1 cellular context compared by ENCODE assay signal in the genomic region with DNA sequence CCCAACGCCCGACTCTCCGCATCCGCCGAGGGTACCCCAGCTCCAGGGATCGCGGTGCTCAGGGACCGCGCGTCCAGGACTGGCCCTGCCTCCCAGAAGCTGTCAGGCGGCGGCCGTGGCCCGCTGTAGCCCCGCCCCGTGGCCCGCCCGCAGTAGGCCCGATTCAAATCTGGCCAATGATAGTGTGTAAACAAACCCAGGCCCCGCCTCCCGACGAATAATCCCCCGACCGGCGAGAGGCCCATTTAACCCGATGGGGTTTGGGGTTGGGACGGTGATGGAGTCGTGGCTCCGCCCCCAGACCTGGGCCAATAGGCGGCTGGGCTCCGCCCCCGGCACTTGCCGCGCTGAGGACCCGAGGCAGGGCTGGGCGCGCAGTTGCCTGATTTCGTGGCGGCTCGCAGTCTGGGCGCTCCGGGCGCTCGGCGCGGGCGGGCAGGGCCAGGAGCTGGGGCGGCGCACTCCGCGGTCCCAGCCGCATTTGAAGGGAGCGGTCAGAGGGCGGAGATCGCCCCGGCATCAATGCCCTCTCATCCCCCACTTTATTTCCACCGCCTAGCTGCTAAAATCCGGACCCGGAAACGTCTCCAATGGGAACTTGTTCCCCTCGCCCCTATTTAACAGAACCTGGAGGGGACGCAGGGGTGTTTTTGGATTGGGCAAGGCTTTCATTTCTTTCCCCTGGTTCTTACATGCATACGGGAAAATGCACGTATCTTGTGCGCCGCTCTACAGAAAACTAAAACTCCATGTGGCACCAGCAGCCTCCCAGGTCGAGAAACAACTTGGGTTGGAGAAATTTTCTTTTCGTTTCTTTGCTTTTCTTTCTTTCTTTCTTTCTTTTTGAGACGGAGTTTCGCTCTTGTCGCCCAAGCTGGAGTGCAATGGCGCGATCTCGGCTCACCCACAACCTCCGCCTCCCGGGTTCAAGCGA.
TF ChIP-seq lines count a peak whose summit lies in the region.

No MANE protein-coding gene starts in this region.

TF ChIP-seq in HEK293, 187 proteins besides CTCF, POLR2A, EP300 and RAD21 (continued from another document and continues in another):
- TF ChIP-seq, protein P1, sequence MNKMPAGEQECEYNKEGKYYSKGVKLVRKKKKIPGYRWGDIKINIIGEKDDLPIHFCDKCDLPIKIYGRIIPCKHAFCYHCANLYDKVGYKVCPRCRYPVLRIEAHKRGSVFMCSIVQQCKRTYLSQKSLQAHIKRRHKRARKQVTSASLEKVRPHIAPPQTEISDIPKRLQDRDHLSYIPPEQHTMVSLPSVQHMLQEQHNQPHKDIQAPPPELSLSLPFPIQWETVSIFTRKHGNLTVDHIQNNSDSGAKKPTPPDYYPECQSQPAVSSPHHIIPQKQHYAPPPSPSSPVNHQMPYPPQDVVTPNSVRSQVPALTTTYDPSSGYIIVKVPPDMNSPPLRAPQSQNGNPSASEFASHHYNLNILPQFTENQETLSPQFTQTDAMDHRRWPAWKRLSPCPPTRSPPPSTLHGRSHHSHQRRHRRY (tag by site-specific recombination; IDR thresholded peaks at IDR 0.05), result no peak
- TF ChIP-seq GLI2 (tag by site-specific recombination; IDR thresholded peaks at IDR 0.05; ENCODE audit: borderline replicate concordance, low read depth), result no peak
- TF ChIP-seq, protein P2, sequence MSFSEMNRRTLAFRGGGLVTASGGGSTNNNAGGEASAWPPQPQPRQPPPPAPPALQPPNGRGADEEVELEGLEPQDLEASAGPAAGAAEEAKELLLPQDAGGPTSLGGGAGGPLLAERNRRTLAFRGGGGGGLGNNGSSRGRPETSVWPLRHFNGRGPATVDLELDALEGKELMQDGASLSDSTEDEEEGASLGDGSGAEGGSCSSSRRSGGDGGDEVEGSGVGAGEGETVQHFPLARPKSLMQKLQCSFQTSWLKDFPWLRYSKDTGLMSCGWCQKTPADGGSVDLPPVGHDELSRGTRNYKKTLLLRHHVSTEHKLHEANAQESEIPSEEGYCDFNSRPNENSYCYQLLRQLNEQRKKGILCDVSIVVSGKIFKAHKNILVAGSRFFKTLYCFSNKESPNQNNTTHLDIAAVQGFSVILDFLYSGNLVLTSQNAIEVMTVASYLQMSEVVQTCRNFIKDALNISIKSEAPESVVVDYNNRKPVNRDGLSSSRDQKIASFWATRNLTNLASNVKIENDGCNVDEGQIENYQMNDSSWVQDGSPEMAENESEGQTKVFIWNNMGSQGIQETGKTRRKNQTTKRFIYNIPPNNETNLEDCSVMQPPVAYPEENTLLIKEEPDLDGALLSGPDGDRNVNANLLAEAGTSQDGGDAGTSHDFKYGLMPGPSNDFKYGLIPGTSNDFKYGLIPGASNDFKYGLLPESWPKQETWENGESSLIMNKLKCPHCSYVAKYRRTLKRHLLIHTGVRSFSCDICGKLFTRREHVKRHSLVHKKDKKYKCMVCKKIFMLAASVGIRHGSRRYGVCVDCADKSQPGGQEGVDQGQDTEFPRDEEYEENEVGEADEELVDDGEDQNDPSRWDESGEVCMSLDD (tag by site-specific recombination; IDR thresholded peaks at IDR 0.05), result peak; percentile 66; the same call in 1 of the 2 replicates
- TF ChIP-seq ZNF596 (tag by site-specific recombination; IDR thresholded peaks at IDR 0.05), result peak; percentile 10; the same call in 1 of the 2 replicates
- no peak for TF ChIP-seq ZNF837 (tag by site-specific recombination; IDR thresholded peaks at IDR 0.05)
- TF ChIP-seq ZNF398 (tag by site-specific recombination; IDR thresholded peaks at IDR 0.05), result peak; percentile 69
- no peak for TF ChIP-seq ZNF701 (tag by site-specific recombination; IDR thresholded peaks at IDR 0.05)
- TF ChIP-seq ZBTB6 (tag by site-specific recombination; IDR thresholded peaks at IDR 0.05), result peak; percentile 38; the same call in 1 of the 2 replicates
- TF ChIP-seq, protein P3, sequence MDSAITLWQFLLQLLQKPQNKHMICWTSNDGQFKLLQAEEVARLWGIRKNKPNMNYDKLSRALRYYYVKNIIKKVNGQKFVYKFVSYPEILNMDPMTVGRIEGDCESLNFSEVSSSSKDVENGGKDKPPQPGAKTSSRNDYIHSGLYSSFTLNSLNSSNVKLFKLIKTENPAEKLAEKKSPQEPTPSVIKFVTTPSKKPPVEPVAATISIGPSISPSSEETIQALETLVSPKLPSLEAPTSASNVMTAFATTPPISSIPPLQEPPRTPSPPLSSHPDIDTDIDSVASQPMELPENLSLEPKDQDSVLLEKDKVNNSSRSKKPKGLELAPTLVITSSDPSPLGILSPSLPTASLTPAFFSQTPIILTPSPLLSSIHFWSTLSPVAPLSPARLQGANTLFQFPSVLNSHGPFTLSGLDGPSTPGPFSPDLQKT (IDR thresholded peaks at IDR 0.05; ENCODE audit: borderline replicate concordance, low read depth, low read length), result no peak
- no peak for TF ChIP-seq ZNF639 (tag by site-specific recombination; IDR thresholded peaks at IDR 0.05)
- peak; percentile 28 for TF ChIP-seq KLF1 (tag by site-specific recombination; IDR thresholded peaks at IDR 0.05)
- TF ChIP-seq ZFP37 (tag by site-specific recombination; IDR thresholded peaks at IDR 0.05), result 0 out of 2 replicates have a peak, but pooled peaks have one; percentile 21
- TF ChIP-seq ZNF610 (tag by site-specific recombination; IDR thresholded peaks at IDR 0.05; ENCODE audit: borderline replicate concordance), result peak; percentile 35; the same call in 1 of the 2 replicates
- no peak for TF ChIP-seq FEZF1 (tag by site-specific recombination; IDR thresholded peaks at IDR 0.05)
- no peak for TF ChIP-seq ZNF394 (tag by site-specific recombination; IDR thresholded peaks at IDR 0.05; ENCODE audit: borderline replicate concordance)
- no peak for TF ChIP-seq ZSCAN4 (tag by site-specific recombination; IDR thresholded peaks at IDR 0.05)
- no peak for TF ChIP-seq WT1 (tag by site-specific recombination; IDR thresholded peaks at IDR 0.05)
- TF ChIP-seq ZNF175 (tag by site-specific recombination; IDR thresholded peaks at IDR 0.05), result no peak
- no peak for TF ChIP-seq ZNF140 (tag by site-specific recombination; IDR thresholded peaks at IDR 0.05)
- no peak for TF ChIP-seq ZNF404 (tag by site-specific recombination; IDR thresholded peaks at IDR 0.05)
- no peak for TF ChIP-seq ZNF354C (tag by site-specific recombination; IDR thresholded peaks at IDR 0.05; ENCODE audit: borderline replicate concordance, low read depth)
- TF ChIP-seq ZNF239 (tag by site-specific recombination; IDR thresholded peaks at IDR 0.05), result no peak
- TF ChIP-seq ZNF529 (tag by site-specific recombination; IDR thresholded peaks at IDR 0.05; ENCODE audit: insufficient replicate concordance), result no peak
- 0 out of 2 replicates have a peak, but pooled peaks have one; percentile 16 for TF ChIP-seq ZBTB44 (tag by site-specific recombination; IDR thresholded peaks at IDR 0.05)
- TF ChIP-seq PRDM1 (tag by site-specific recombination; IDR thresholded peaks at IDR 0.05), result peak; percentile 39; the same call in 1 of the 2 replicates
- TF ChIP-seq ZNF37A (tag by site-specific recombination; IDR thresholded peaks at IDR 0.05), result no peak
- peak; percentile 54; the same call in 1 of the 2 replicates for TF ChIP-seq ZXDB (tag by site-specific recombination; IDR thresholded peaks at IDR 0.05)
- no peak for TF ChIP-seq ZNF184 (tag by site-specific recombination; IDR thresholded peaks at IDR 0.05)
- 0 out of 2 replicates have a peak, but pooled peaks have one; percentile 10 for TF ChIP-seq GFI1B (tag by site-specific recombination; IDR thresholded peaks at IDR 0.05)
- no peak for TF ChIP-seq KLF7 (tag by site-specific recombination; IDR thresholded peaks at IDR 0.05; ENCODE audit: borderline replicate concordance)
- TF ChIP-seq ZNF654 (tag by site-specific recombination; IDR thresholded peaks at IDR 0.05; ENCODE audit: low read depth), result no peak
- TF ChIP-seq ZNF555 (tag by site-specific recombination; conservative IDR thresholded peaks at IDR 0.05), result no peak
- TF ChIP-seq ZNF248 (tag by site-specific recombination; IDR thresholded peaks at IDR 0.05), result 0 out of 2 replicates have a peak, but pooled peaks have one; percentile 12
- TF ChIP-seq, protein P4, sequence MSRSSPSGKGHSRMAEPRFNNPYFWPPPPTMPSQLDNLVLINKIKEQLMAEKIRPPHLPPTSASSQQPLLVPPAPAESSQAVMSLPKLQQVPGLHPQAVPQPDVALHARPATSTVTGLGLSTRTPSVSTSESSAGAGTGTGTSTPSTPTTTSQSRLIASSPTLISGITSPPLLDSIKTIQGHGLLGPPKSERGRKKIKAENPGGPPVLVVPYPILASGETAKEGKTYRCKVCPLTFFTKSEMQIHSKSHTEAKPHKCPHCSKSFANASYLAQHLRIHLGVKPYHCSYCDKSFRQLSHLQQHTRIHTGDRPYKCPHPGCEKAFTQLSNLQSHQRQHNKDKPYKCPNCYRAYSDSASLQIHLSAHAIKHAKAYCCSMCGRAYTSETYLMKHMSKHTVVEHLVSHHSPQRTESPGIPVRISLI (tag by site-specific recombination; IDR thresholded peaks at IDR 0.05), result 0 out of 2 replicates have a peak, but pooled peaks have one; percentile 27
- TF ChIP-seq, protein P5, sequence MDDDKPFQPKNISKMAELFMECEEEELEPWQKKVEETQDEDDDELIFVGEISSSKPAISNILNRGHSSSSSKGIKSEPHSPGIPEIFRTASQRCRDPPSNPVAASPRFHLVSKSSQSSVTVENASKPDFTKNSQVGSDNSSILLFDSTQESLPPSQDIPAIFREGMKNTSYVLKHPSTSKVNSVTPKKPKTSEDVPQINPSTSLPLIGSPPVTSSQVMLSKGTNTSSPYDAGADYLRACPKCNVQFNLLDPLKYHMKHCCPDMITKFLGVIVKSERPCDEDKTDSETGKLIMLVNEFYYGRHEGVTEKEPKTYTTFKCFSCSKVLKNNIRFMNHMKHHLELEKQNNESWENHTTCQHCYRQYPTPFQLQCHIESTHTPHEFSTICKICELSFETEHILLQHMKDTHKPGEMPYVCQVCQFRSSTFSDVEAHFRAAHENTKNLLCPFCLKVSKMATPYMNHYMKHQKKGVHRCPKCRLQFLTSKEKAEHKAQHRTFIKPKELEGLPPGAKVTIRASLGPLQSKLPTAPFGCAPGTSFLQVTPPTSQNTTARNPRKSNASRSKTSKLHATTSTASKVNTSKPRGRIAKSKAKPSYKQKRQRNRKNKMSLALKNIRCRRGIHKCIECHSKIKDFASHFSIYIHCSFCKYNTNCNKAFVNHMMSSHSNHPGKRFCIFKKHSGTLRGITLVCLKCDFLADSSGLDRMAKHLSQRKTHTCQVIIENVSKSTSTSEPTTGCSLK (tag by site-specific recombination; IDR thresholded peaks at IDR 0.05), result no peak
- no peak for TF ChIP-seq ZNF266 (tag by site-specific recombination; IDR thresholded peaks at IDR 0.05; ENCODE audit: low read depth)
- no peak for TF ChIP-seq ZNF350 (tag by site-specific recombination; IDR thresholded peaks at IDR 0.05)
- TF ChIP-seq ZBTB1 (tag by site-specific recombination; IDR thresholded peaks at IDR 0.05), result no peak
- no peak for TF ChIP-seq BCL11B (tag by site-specific recombination; IDR thresholded peaks at IDR 0.05; ENCODE audit: low read depth)
- TF ChIP-seq ZNF621 (tag by site-specific recombination; IDR thresholded peaks at IDR 0.05), result no peak
- no peak for TF ChIP-seq ZNF202 (tag by site-specific recombination; IDR thresholded peaks at IDR 0.05; ENCODE audit: borderline replicate concordance)
